ENCODE assay signal across 20 cellular contexts in the genomic region with DNA sequence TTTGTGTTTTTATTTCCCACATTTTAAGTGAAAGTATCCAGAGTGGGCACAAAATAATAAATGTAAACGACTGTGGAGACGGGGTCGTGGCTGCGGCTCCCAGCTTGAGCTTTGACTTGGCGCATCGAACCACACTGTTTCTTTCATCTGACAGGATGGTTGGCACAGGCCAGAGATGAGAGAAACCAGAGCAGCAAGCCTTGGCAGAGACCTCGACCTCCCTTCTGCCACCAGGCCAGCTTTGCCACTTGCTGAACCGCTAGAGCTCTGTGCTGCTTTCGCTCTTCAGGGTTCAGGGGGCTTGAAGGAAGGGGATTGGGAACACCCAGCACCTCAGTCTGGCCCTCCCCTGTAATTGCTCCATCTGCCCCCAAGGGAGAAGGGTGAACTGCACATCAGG. TPM values are rescaled to one million over a fixed set of nuclear protein-coding genes. Genes with fewer than 3 reads are reported as not detected.
DNase-seq lines count a peak whose midpoint lies in the region; TF ChIP-seq lines count a peak whose summit lies in the region.
"Had no signal": no experiment of that assay in that cellular context is flagged by ENCODE, and none has a peak within 500 bp of the region (broad histone marks: within the 10 kb centered on the region; RNA-seq: fewer than 3 reads in every experiment).

No MANE protein-coding gene starts in this region.

- no peaks in the 10 kb centered on the region for H3K9me3 ChIP-seq in BLaER1 treated with 17β-estradiol and CSF1 and Interleukin-3, amounts not matched to agents 10 nM and 100 nM (replicated peaks in 1 of 11)
- H3K9me3 ChIP-seq in stomach smooth muscle (ENCODE audit: control insufficient read depth in 2 of 2, low read length in 2 of 2) (no peaks in the 10 kb centered on the region), tibial nerve (no peaks in the 10 kb centered on the region)

- no peak for TF ChIP-seq POLR2A in tibial nerve (IDR thresholded peaks at IDR 0.05)

- H3K36me3 ChIP-seq in BLaER1 treated with 17β-estradiol and CSF1 and Interleukin-3, amounts not matched to agents 10 nM and 100 nM = no peaks in the 10 kb centered on the region
- H3K36me3 ChIP-seq in stomach smooth muscle (ENCODE audit: control insufficient read depth in 2 of 2, insufficient read depth in 2 of 2, low read length in 2 of 2) (no peaks in the 10 kb centered on the region), tibial nerve (no peaks in the 10 kb centered on the region)
- H3K36me3 ChIP-seq: SJSA1 had no signal

- no peak for TF ChIP-seq EP300 in tibial nerve (IDR thresholded peaks at IDR 0.05)

- no peak overlapping the region for H3K9ac ChIP-seq in BLaER1 treated with 17β-estradiol and CSF1 and Interleukin-3, amounts not matched to agents 10 nM and 100 nM
- no peak overlapping the region for H3K9ac ChIP-seq in stomach smooth muscle (ENCODE audit: low read length in 2 of 2)

- TF ChIP-seq CTCF in tibial nerve (IDR thresholded peaks at IDR 0.05) = no peak

- H4K20me1 ChIP-seq in BLaER1 treated with 17β-estradiol and CSF1 and Interleukin-3, amounts not matched to agents 10 nM and 100 nM = peaks cover 0 to 21% (median 0%) of the 10 kb centered on the region in 11 experiments; a peak in 8 of 22 replicates

- WGBS in tibial nerve, 2 donors = 70 to 76% methylated on average over 9 of the region's 9 CpGs

- H3K27me3 ChIP-seq in BLaER1 treated with 17β-estradiol and CSF1 and Interleukin-3, amounts not matched to agents 10 nM and 100 nM = peaks cover 23 to 36% (median 29%) of the 10 kb centered on the region in 11 experiments
- no peaks in the 10 kb centered on the region for H3K27me3 ChIP-seq in layer of hippocampus (ENCODE audit: control insufficient read depth, insufficient read depth, low read length)
- peaks cover 13 to 15% of the 10 kb centered on the region in 2 donors for H3K27me3 ChIP-seq in stomach smooth muscle (ENCODE audit: control insufficient read depth in 1 of 2, insufficient read depth in 2 of 2, low read length in 2 of 2)
- peaks cover 0 to 62% of the 10 kb centered on the region in 2 donors for H3K27me3 ChIP-seq in tibial nerve

- H3K4me2 ChIP-seq in BLaER1 treated with 17β-estradiol and CSF1 and Interleukin-3, amounts not matched to agents 10 nM and 100 nM = peak overlapping the region in 7 of 11 experiments; percentile 16 to 45 (median 27); a peak in 7 of 22 replicates

- DNase-seq in cerebellar cortex (ENCODE audit: low spot score) = peak; percentile 74
- no peak for DNase-seq in tibial nerve (ENCODE audit: low spot score in 2 of 2)
- DNase-seq in DMS79 treated with DMSO at 0.1 percent for 48 hours (lab: John Stamatoyannopoulos, UW) = no peak
- no peak for DNase-seq in RPMI8226
- DNase-seq in HCEC 1CT = no peak
- DNase-seq: AML-193, DMS53, H9, KG1, NCI-H1436 treated with DMSO at 0.1 percent for 48 hours, NCI-H1930, NCI-H510A treated with DMSO at 0.1 percent for 48 hours, NCI-H82, OCI-M1 had no signal

- H3K4me3 ChIP-seq in BLaER1 treated with 17β-estradiol and CSF1 and Interleukin-3, amounts not matched to agents 10 nM and 100 nM = no peak overlapping the region
- peak overlapping the region; percentile 23 to 29 for H3K4me3 ChIP-seq in stomach smooth muscle (ENCODE audit: low read length in 2 of 2)
- no peak overlapping the region for H3K4me3 ChIP-seq in tibial nerve
- H3K4me3 ChIP-seq: SJSA1 had no signal

- peaks cover 8 to 34% (median 19%) of the 10 kb centered on the region in 10 experiments; a peak in 17 of 20 replicates for H3K4me1 ChIP-seq in BLaER1 treated with 17β-estradiol and CSF1 and Interleukin-3, amounts not matched to agents 10 nM and 100 nM
- H3K4me1 ChIP-seq in stomach smooth muscle (ENCODE audit: control insufficient read depth, insufficient read depth, low read length) (peaks cover 36% of the 10 kb centered on the region), tibial nerve (peaks cover 0 to 21% (median 13%) of the 10 kb centered on the region in 4 donors)

- H3K27ac ChIP-seq in BLaER1 treated with 17β-estradiol and CSF1 and Interleukin-3, amounts not matched to agents 10 nM and 100 nM = no peak overlapping the region
- H3K27ac ChIP-seq in layer of hippocampus (ENCODE audit: low read depth, low read length) (peak overlapping the region; percentile 32), stomach smooth muscle (ENCODE audit: low read length) (peak overlapping the region; percentile 24), tibial nerve (no peak overlapping the region)
- H3K27ac ChIP-seq: SJSA1 had no signal

RNA-seq across cellular contexts. Expression of a gene that starts 22.7 kb away (rescaled TPM):
- total RNA-seq in tibial nerve = not detected
- total RNA-seq: A172, H9, Right ventricle myocardium inferior had no signal

Comparison
In these comparisons a context has a peak if more than half of its experiments do, and no peak if none do; other contexts are left out.
1. H3K27ac ChIP-seq: peak in layer of hippocampus (single experiment) and stomach smooth muscle (single experiment); none in BLaER1 treated with 17β-estradiol and CSF1 and Interleukin-3, amounts not matched to agents 10 nM and 100 nM (0 of 11) and tibial nerve (0 of 4).
2. H3K4me3 ChIP-seq: peak in stomach smooth muscle (2 of 2); none in BLaER1 treated with 17β-estradiol and CSF1 and Interleukin-3, amounts not matched to agents 10 nM and 100 nM (0 of 10) and tibial nerve (0 of 4).